Comparison of ENCODE assay signal across 9 cellular contexts in genomic region chr12:94109154-94109553, GRCh38. TPM values are rescaled to one million over a fixed set of nuclear protein-coding genes. Genes with fewer than 3 reads are reported as not detected.
DNase-seq lines count a peak whose midpoint lies in the region; ATAC-seq lines count a peak whose summit lies in the region.
"Had no signal": no experiment of that assay in that cellular context is flagged by ENCODE, and none has a peak within 500 bp of the region (broad histone marks: within the 10 kb centered on the region; RNA-seq: fewer than 3 reads in every experiment).

No MANE protein-coding gene starts in this region.

- H3K4me3 Mint-ChIP-seq in activated naive CD4-positive, alpha-beta T cell treated with anti-CD3 and anti-CD28 coated beads for 36 hours: no peak overlapping the region
- H3K4me3 Mint-ChIP-seq in activated naive CD4-positive, alpha-beta T cell treated with anti-CD3 and anti-CD28 coated beads, Interleukin-2, amount 10 ng/mL, durations not matched to agents 7 days and 5 days: no peak overlapping the region
- peak overlapping the region; percentile 28 for H3K4me3 Mint-ChIP-seq in activated T-cell treated with anti-CD3 and anti-CD28 coated beads, Interleukin-2, amount 50 U/mL, for 24 hours
- H3K4me3 Mint-ChIP-seq in immature natural killer cell: no peak overlapping the region

- H3K27me3 Mint-ChIP-seq in activated naive CD4-positive, alpha-beta T cell treated with anti-CD3 and anti-CD28 coated beads for 36 hours (ENCODE audit: low read depth): no peaks in the 10 kb centered on the region
- H3K27me3 Mint-ChIP-seq in activated naive CD4-positive, alpha-beta T cell treated with anti-CD3 and anti-CD28 coated beads, Interleukin-2, amount 10 ng/mL, durations not matched to agents 7 days and 5 days: peaks cover 24% of the 10 kb centered on the region
- peaks cover 15% of the 10 kb centered on the region for H3K27me3 Mint-ChIP-seq in activated T-cell treated with anti-CD3 and anti-CD28 coated beads, Interleukin-2, amount 50 U/mL, for 24 hours
- peaks cover 0 to 4% (median 1%) of the 10 kb centered on the region in 3 donors for H3K27me3 Mint-ChIP-seq in immature natural killer cell (ENCODE audit: low read depth in 3 of 3)

- no peak overlapping the region for H3K27ac Mint-ChIP-seq in activated naive CD4-positive, alpha-beta T cell treated with anti-CD3 and anti-CD28 coated beads for 36 hours
- no peak overlapping the region for H3K27ac Mint-ChIP-seq in activated naive CD4-positive, alpha-beta T cell treated with anti-CD3 and anti-CD28 coated beads, Interleukin-2, amount 10 ng/mL, durations not matched to agents 7 days and 5 days
- peak overlapping the region; percentile 80 for H3K27ac Mint-ChIP-seq in activated T-cell treated with anti-CD3 and anti-CD28 coated beads, Interleukin-2, amount 50 U/mL, for 24 hours
- no peak overlapping the region for H3K27ac Mint-ChIP-seq in immature natural killer cell

- no peaks in the 10 kb centered on the region for H3K9me3 Mint-ChIP-seq in activated naive CD4-positive, alpha-beta T cell treated with anti-CD3 and anti-CD28 coated beads for 36 hours
- no peaks in the 10 kb centered on the region for H3K9me3 Mint-ChIP-seq in activated naive CD4-positive, alpha-beta T cell treated with anti-CD3 and anti-CD28 coated beads, Interleukin-2, amount 10 ng/mL, durations not matched to agents 7 days and 5 days
- H3K9me3 Mint-ChIP-seq in activated T-cell treated with anti-CD3 and anti-CD28 coated beads, Interleukin-2, amount 50 U/mL, for 24 hours: no peaks in the 10 kb centered on the region
- H3K9me3 Mint-ChIP-seq in immature natural killer cell: no peaks in the 10 kb centered on the region

- DNase-seq in activated naive CD4-positive, alpha-beta T cell treated with anti-CD3 and anti-CD28 coated beads for 36 hours: peak; percentile 62
- no peak for DNase-seq in activated naive CD4-positive, alpha-beta T cell treated with anti-CD3 and anti-CD28 coated beads, Interleukin-2, amount 10 ng/mL, durations not matched to agents 7 days and 5 days
- peak; percentile 70 for DNase-seq in activated T-cell treated with anti-CD3 and anti-CD28 coated beads, Interleukin-2, amount 50 U/mL, for 24 hours
- DNase-seq in hepatic stellate cell (ENCODE audit: low spot score) (peak; percentile 21), cerebellum (ENCODE audit: low spot score) (no peak), immature natural killer cell (no peak)
- DNase-seq in stimulated activated naive CD8-positive, alpha-beta T cell treated with anti-CD3 and anti-CD28 coated beads, Interleukin-15, Interleukin-2, amounts not matched to agents 100 U/mL and 50 U/mL, for 24 hours: peak; percentile 81
- DNase-seq: retina had no signal

- intact Hi-C loops in activated naive CD4-positive, alpha-beta T cell treated with anti-CD3 and anti-CD28 coated beads for 36 hours (cut with micrococcal nuclease): loop anchor here (10.0 kb wide), 2 partner anchors 864 to 1534 kb away; no protein-coding TSS in a partner anchor

- peaks cover 12% of the 10 kb centered on the region for H3K4me1 Mint-ChIP-seq in activated naive CD4-positive, alpha-beta T cell treated with anti-CD3 and anti-CD28 coated beads for 36 hours (ENCODE audit: low read depth)
- peaks cover 24% of the 10 kb centered on the region for H3K4me1 Mint-ChIP-seq in activated naive CD4-positive, alpha-beta T cell treated with anti-CD3 and anti-CD28 coated beads, Interleukin-2, amount 10 ng/mL, durations not matched to agents 7 days and 5 days
- H3K4me1 Mint-ChIP-seq in activated T-cell treated with anti-CD3 and anti-CD28 coated beads, Interleukin-2, amount 50 U/mL, for 24 hours (ENCODE audit: low read depth): peaks cover 19% of the 10 kb centered on the region
- no peaks in the 10 kb centered on the region for H3K4me1 Mint-ChIP-seq in immature natural killer cell

- peak; percentile 95 for ATAC-seq in stimulated activated naive CD8-positive, alpha-beta T cell treated with anti-CD3 and anti-CD28 coated beads, Interleukin-15, Interleukin-2, amounts not matched to agents 100 U/mL and 50 U/mL, for 24 hours
- no peak for ATAC-seq in HG03520 (IDR thresholded peaks at IDR 0.05; ENCODE audit: unreplicated experiment)

- no peaks in the 10 kb centered on the region for H3K36me3 Mint-ChIP-seq in activated naive CD4-positive, alpha-beta T cell treated with anti-CD3 and anti-CD28 coated beads for 36 hours (ENCODE audit: low read depth)
- peaks cover under 1% of the 10 kb centered on the region for H3K36me3 Mint-ChIP-seq in activated naive CD4-positive, alpha-beta T cell treated with anti-CD3 and anti-CD28 coated beads, Interleukin-2, amount 10 ng/mL, durations not matched to agents 7 days and 5 days
- H3K36me3 Mint-ChIP-seq in activated T-cell treated with anti-CD3 and anti-CD28 coated beads, Interleukin-2, amount 50 U/mL, for 24 hours (ENCODE audit: low read depth): no peaks in the 10 kb centered on the region
- H3K36me3 Mint-ChIP-seq in immature natural killer cell: no peaks in the 10 kb centered on the region

- CTCF ChIA-PET in activated naive CD4-positive, alpha-beta T cell treated with anti-CD3 and anti-CD28 coated beads for 36 hours (lab: Charles Lee): no interaction called here
- CTCF ChIA-PET in activated naive CD4-positive, alpha-beta T cell treated with anti-CD3 and anti-CD28 coated beads, Interleukin-2, amount 10 ng/mL, durations not matched to agents 7 days and 5 days (lab: Charles Lee): no interaction called here

RNA-seq across cellular contexts. Expression of gene PLXNC1, which starts 39.2 kb away (rescaled TPM):
- total RNA-seq in activated naive CD4-positive, alpha-beta T cell treated with anti-CD3 and anti-CD28 coated beads for 36 hours: 1 to 10 TPM; 3.6 to 4.0 TPM
- 105 TPM for total RNA-seq in cerebellum
- polyA plus RNA-seq in immature natural killer cell: 1 to 10 TPM; 2.3 to 3.3 (median 2.5) TPM

Comparison
In these comparisons a context has a peak if more than half of its experiments do, and no peak if none do; other contexts are left out.
1. DNase-seq: peak in activated naive CD4-positive, alpha-beta T cell treated with anti-CD3 and anti-CD28 coated beads for 36 hours (single experiment), activated T-cell treated with anti-CD3 and anti-CD28 coated beads, Interleukin-2, amount 50 U/mL, for 24 hours (single experiment), hepatic stellate cell (single experiment) and stimulated activated naive CD8-positive, alpha-beta T cell treated with anti-CD3 and anti-CD28 coated beads, Interleukin-15, Interleukin-2, amounts not matched to agents 100 U/mL and 50 U/mL, for 24 hours (single experiment); none in activated naive CD4-positive, alpha-beta T cell treated with anti-CD3 and anti-CD28 coated beads, Interleukin-2, amount 10 ng/mL, durations not matched to agents 7 days and 5 days (single experiment), cerebellum (single experiment) and immature natural killer cell (0 of 3).
2. RNA of gene PLXNC1, which starts 39.2 kb away (total RNA-seq): 105 TPM in cerebellum (single experiment); 3.6 to 4.0 TPM in activated naive CD4-positive, alpha-beta T cell treated with anti-CD3 and anti-CD28 coated beads for 36 hours; every median in the first group is over 10 times any median in the second.